Comparison of ENCODE assay signal across 19 cellular contexts in genomic region chr21:46404306-46404705, GRCh38. TPM values are rescaled to one million over a fixed set of nuclear protein-coding genes. Genes with fewer than 3 reads are reported as not detected.
A peak's percentile ranks its signal among the peaks of the same experiment; 100 is the strongest.
DNase-seq lines count a peak whose midpoint lies in the region; ATAC-seq, FAIRE-seq and TF ChIP-seq lines count a peak whose summit lies in the region.
"Had no signal": no experiment of that assay in that cellular context is flagged by ENCODE, and none has a peak within 500 bp of the region (broad histone marks: within the 10 kb centered on the region; RNA-seq: fewer than 3 reads in every experiment).

No MANE protein-coding gene starts in this region.

- no peak overlapping the region for H2BK12ac ChIP-seq in trophoblast cell (ENCODE audit: low read length)
- no peak overlapping the region for H2BK12ac ChIP-seq in H9 (ENCODE audit: insufficient read length, low read depth, low read length)

- H3K4ac ChIP-seq in trophoblast cell (ENCODE audit: low read depth, low read length) (no peak overlapping the region), H9 (ENCODE audit: low read depth, low read length) (no peak overlapping the region)

- H2BK5ac ChIP-seq in trophoblast cell (ENCODE audit: low read depth, low read length, poor library complexity): no peak overlapping the region
- H2BK5ac ChIP-seq in H9 (ENCODE audit: insufficient read length, low read length): no peak overlapping the region

- H3K4me1 Mint-ChIP-seq in chondrocyte (ENCODE audit: low read depth) (no peaks in the 10 kb centered on the region), H9 (peaks cover under 1 to 3% of the 10 kb centered on the region in 2 experiments)

- ATAC-seq in gastrocnemius medialis (no peak), GM18868 (IDR thresholded peaks at IDR 0.05; ENCODE audit: unreplicated experiment) (no peak)
- ATAC-seq: GM23338 had no signal

- H3K27ac Mint-ChIP-seq in chondrocyte (ENCODE audit: unreplicated experiment) (no peak overlapping the region), H9 (no peak overlapping the region)
- H3K27ac Mint-ChIP-seq: CD4-positive, alpha-beta memory T cell; GM23338; HFFc6 had no signal

- H4K12ac ChIP-seq in trophoblast cell (ENCODE audit: low read depth, low read length): no peak overlapping the region

- H3K4me3 Mint-ChIP-seq in chondrocyte (ENCODE audit: unreplicated experiment) (no peak overlapping the region), H9 (no peak overlapping the region)
- H3K4me3 Mint-ChIP-seq: CD4-positive, alpha-beta memory T cell; GM23338; HFFc6 had no signal

- H4K91ac ChIP-seq in trophoblast cell (ENCODE audit: low read depth, low read length) (no peak overlapping the region), H9 (ENCODE audit: insufficient read length, low read depth, low read length) (no peak overlapping the region)

- WGBS in trophoblast cell (ENCODE audit: extremely low coverage, insufficient coverage, insufficient read length): no CpG with 5 or more reads among the region's 14 CpGs
- no CpG with 5 or more reads among the region's 14 CpGs for WGBS in H9 (ENCODE audit: extremely low coverage, insufficient read length, low lambda C conversion rate)

- H3K23me2 ChIP-seq in H9 (ENCODE audit: insufficient read length, low read depth, low read length, poor library complexity, severe bottlenecking): no peaks in the 10 kb centered on the region

- intact Hi-C loops in kidney (cut with DNase I): no loop called here
- intact Hi-C loops in gastrocnemius medialis (cut with DNase I; ENCODE audit: low total_unique reads): no loop called here

- H3K9ac ChIP-seq in kidney (ENCODE audit: low read length in 2 of 2) (no peak overlapping the region), trophoblast cell (ENCODE audit: low read length) (peak overlapping the region; percentile 9), H9 (ENCODE audit: extremely low read depth, insufficient read length, low read length) (no peak overlapping the region)

- H3K27ac ChIP-seq in kidney (ENCODE audit: low read depth in 2 of 2, low read length in 2 of 2) (no peak overlapping the region), trophoblast cell (ENCODE audit: low read depth, low read length) (no peak overlapping the region), gastrocnemius medialis (peak overlapping the region; percentile 24 to 94 (median 60)), H9 (ENCODE audit: insufficient read length, low read depth, low read length) (no peak overlapping the region)

- H3K27me3 ChIP-seq in trophoblast cell (ENCODE audit: insufficient read depth, low read length): no peaks in the 10 kb centered on the region
- H3K27me3 ChIP-seq in gastrocnemius medialis: no peaks in the 10 kb centered on the region
- H3K27me3 ChIP-seq in H9 (ENCODE audit: insufficient read depth, low read length): no peaks in the 10 kb centered on the region

- no peaks in the 10 kb centered on the region for H3K27me3 Mint-ChIP-seq in chondrocyte (ENCODE audit: low read depth)
- H3K27me3 Mint-ChIP-seq in H9 (ENCODE audit: low read depth): no peaks in the 10 kb centered on the region
- H3K27me3 Mint-ChIP-seq: CD4-positive, alpha-beta memory T cell had no signal

- H3K36me3 ChIP-seq in kidney (ENCODE audit: control insufficient read depth in 1 of 2, insufficient read depth in 2 of 2, low read length in 2 of 2) (peaks cover 11% of the 10 kb centered on the region in 2 donors), trophoblast cell (ENCODE audit: control insufficient read depth in 1 of 2, insufficient read depth in 2 of 2, low read length in 2 of 2) (peaks cover 36 to 38% of the 10 kb centered on the region in 2 experiments), gastrocnemius medialis (peaks cover 0 to 76% of the 10 kb centered on the region in 2 donors)

- H3K18ac ChIP-seq in trophoblast cell (ENCODE audit: low read length) (no peak overlapping the region), H9 (ENCODE audit: insufficient read length, low read depth, low read length) (no peak overlapping the region)

- H2BK20ac ChIP-seq in H9 (ENCODE audit: low read depth, low read length, poor library complexity, severe bottlenecking): no peak overlapping the region

- H2AFZ ChIP-seq in trophoblast cell (ENCODE audit: insufficient read depth, low read length, poor library complexity): no peak overlapping the region
- no peak overlapping the region for H2AFZ ChIP-seq in H9 (ENCODE audit: low read length)
- H2AFZ ChIP-seq: GM23338 had no signal

- no peaks in the 10 kb centered on the region for H3K4me1 ChIP-seq in kidney (ENCODE audit: control insufficient read depth in 1 of 2, insufficient read depth in 1 of 2, low read depth in 1 of 2, low read length in 2 of 2)
- no peaks in the 10 kb centered on the region for H3K4me1 ChIP-seq in trophoblast cell (ENCODE audit: control insufficient read depth in 1 of 2, insufficient read depth in 2 of 2, low read length in 2 of 2)
- H3K4me1 ChIP-seq in gastrocnemius medialis: no peaks in the 10 kb centered on the region
- H3K4me1 ChIP-seq in H9 (ENCODE audit: insufficient read depth, low read length): no peaks in the 10 kb centered on the region
- H3K4me1 ChIP-seq: HAP-1 had no signal

- H3K79me1 ChIP-seq in trophoblast cell (ENCODE audit: low read length) (no peaks in the 10 kb centered on the region), H9 (ENCODE audit: insufficient read depth, low read depth, low read length, poor library complexity, severe bottlenecking) (no peaks in the 10 kb centered on the region)

- FAIRE-seq in kidney (lab: Jason Lieb, UNC): no peak
- FAIRE-seq: GM18507, GM19239 had no signal

- H4K5ac ChIP-seq in H9 (ENCODE audit: insufficient read length, low read depth, low read length): no peak overlapping the region

- H3K36me3 Mint-ChIP-seq in chondrocyte (ENCODE audit: low read depth) (peaks cover 31% of the 10 kb centered on the region), H9 (ENCODE audit: insufficient read depth in 1 of 3, low read depth in 3 of 3) (peaks cover 18 to 46% (median 44%) of the 10 kb centered on the region in 3 experiments; a peak in 6 of 7 replicates)

- DNase-seq in chondrocyte (ENCODE audit: low spot score): peak; percentile 17
- peak; percentile 32 for DNase-seq in kidney
- DNase-seq in trophoblast cell: no peak
- DNase-seq in gastrocnemius medialis: no peak
- no peak for DNase-seq in stimulated activated CD4-positive, alpha-beta T cell treated with anti-CD3 and anti-CD28 coated beads, Interleukin-1b, Interleukin-23, amount 100 ng/mL, for 48 hours
- no peak for DNase-seq in H9
- DNase-seq: C1 segment of cervical spinal cord; Calu3; CD4-positive, alpha-beta memory T cell; COR-L47; DMS53; DMS79 treated with DMSO at 0.1 percent for 48 hours; GF-D8; HFFc6 had no signal

- H3K9me3 ChIP-seq in kidney (ENCODE audit: control insufficient read depth in 1 of 2, low read length in 2 of 2): no peaks in the 10 kb centered on the region
- no peaks in the 10 kb centered on the region for H3K9me3 ChIP-seq in trophoblast cell (ENCODE audit: insufficient read depth, low read depth, low read length)
- H3K9me3 ChIP-seq in gastrocnemius medialis: no peaks in the 10 kb centered on the region
- no peaks in the 10 kb centered on the region for H3K9me3 ChIP-seq in H9 (ENCODE audit: control insufficient read depth, low read depth, low read length)
- H3K9me3 ChIP-seq: HAP-1 had no signal

- no peak for TF ChIP-seq CTCF in chondrocyte (IDR thresholded peaks at IDR 0.05)
- no peak for TF ChIP-seq CTCF in kidney (IDR thresholded peaks at IDR 0.05; ENCODE audit: borderline replicate concordance, extremely low read depth, insufficient read depth)
- no peak for TF ChIP-seq CTCF in gastrocnemius medialis (IDR thresholded peaks at IDR 0.05 in 4 of 5, conservative IDR thresholded peaks at IDR 0.05 in 1 of 5)
- no peak for TF ChIP-seq CTCF in H9 (conservative IDR thresholded peaks at IDR 0.05)

- H4K20me1 ChIP-seq in H9 (ENCODE audit: control insufficient read depth, insufficient read depth, insufficient read length): no peaks in the 10 kb centered on the region

- in situ Hi-C loops in gastrocnemius medialis (cut with MboI; ENCODE audit: low sequenced_read_pairs in 4 of 4): no loop called here

- no peak overlapping the region for H3K56ac ChIP-seq in H9 (ENCODE audit: insufficient read length, low read depth, low read length)

- no peak overlapping the region for H4K8ac ChIP-seq in trophoblast cell (ENCODE audit: low read depth, low read length)
- no peak overlapping the region for H4K8ac ChIP-seq in H9 (replicated peaks; ENCODE audit: insufficient read length, low read depth, low read length)

- H3K4me3 ChIP-seq in kidney (ENCODE audit: low read length in 2 of 2) (no peak overlapping the region), trophoblast cell (ENCODE audit: low read depth, low read length) (no peak overlapping the region), gastrocnemius medialis (no peak overlapping the region)
- H3K4me3 ChIP-seq: GM23338, HAP-1 had no signal

- H3K9me3 Mint-ChIP-seq in chondrocyte (ENCODE audit: low read depth) (no peaks in the 10 kb centered on the region), H9 (no peaks in the 10 kb centered on the region; a peak in 1 of 5 replicates)
- H3K9me3 Mint-ChIP-seq: CD4-positive, alpha-beta memory T cell; GM23338; HFFc6 had no signal

- H3K14ac ChIP-seq in trophoblast cell (ENCODE audit: low read length): no peak overlapping the region
- H3K14ac ChIP-seq in H9 (ENCODE audit: insufficient read depth, low read length): no peak overlapping the region

- no peak overlapping the region for H2BK15ac ChIP-seq in H9 (ENCODE audit: low read depth, low read length)

- H3K23ac ChIP-seq in trophoblast cell (ENCODE audit: low read length): no peak overlapping the region
- no peak overlapping the region for H3K23ac ChIP-seq in H9 (ENCODE audit: insufficient read length, low read depth, low read length)

- TF ChIP-seq POLR2A in gastrocnemius medialis (IDR thresholded peaks at IDR 0.05): no peak

- H3K79me2 ChIP-seq in trophoblast cell (ENCODE audit: control insufficient read depth, insufficient read depth, low read length, poor library complexity): no peaks in the 10 kb centered on the region
- no peaks in the 10 kb centered on the region for H3K79me2 ChIP-seq in H9 (ENCODE audit: insufficient read depth, low read length)

- H2BK120ac ChIP-seq in trophoblast cell (ENCODE audit: insufficient read depth, low read length, poor library complexity) (no peak overlapping the region), H9 (ENCODE audit: low read depth, low read length, poor library complexity, severe bottlenecking) (no peak overlapping the region)

- H2AK5ac ChIP-seq in trophoblast cell (ENCODE audit: low read length) (no peak overlapping the region), H9 (ENCODE audit: insufficient read length, low read length) (no peak overlapping the region)

- H3K4me2 ChIP-seq in trophoblast cell (ENCODE audit: low read length) (no peak overlapping the region), H9 (ENCODE audit: insufficient read depth, insufficient read length, low read length) (no peak overlapping the region)
- H3K4me2 ChIP-seq: GM23338 had no signal

- no peak overlapping the region for H3T11ph ChIP-seq in H9 (ENCODE audit: low read length)

RNA-seq across cellular contexts. Expression of gene DIP2A, which starts 54.4 kb away (rescaled TPM):
- total RNA-seq in chondrocyte (27.9 to 37.0 TPM (median 30.3 TPM) in 3 replicates), kidney (36.5 TPM), gastrocnemius medialis (10 to 100 TPM in 2 of 4 donors, 1 to 10 TPM in 2; 6.3 to 15.5 (median 11.8) TPM), H9 (2021) (23.0 and 25.2 TPM in 2 replicates)
- 8.7 TPM for polyA plus RNA-seq in kidney (ENCODE audit: insufficient read depth, low read depth, low replicate concordance)
- 21.7 and 21.9 TPM in 2 replicates for polyA plus RNA-seq in trophoblast cell (2013)

Comparison
In these comparisons a context has a peak if more than half of its experiments do, and no peak if none do; other contexts are left out.
1. DNase-seq: peak in chondrocyte (single experiment) and kidney (single experiment); none in trophoblast cell (0 of 2), gastrocnemius medialis (0 of 2), stimulated activated CD4-positive, alpha-beta T cell treated with anti-CD3 and anti-CD28 coated beads, Interleukin-1b, Interleukin-23, amount 100 ng/mL, for 48 hours (single experiment) and H9 (single experiment).
2. H3K27ac ChIP-seq: peak in gastrocnemius medialis (4 of 4); none in kidney (0 of 2), trophoblast cell (single experiment) and H9 (single experiment).